1 cellular context compared by ENCODE assay signal in genomic region chr20:8790442-8791074, GRCh38.
TF ChIP-seq lines count a peak whose summit lies in the region.

No MANE protein-coding gene starts in this region.

TF ChIP-seq in HepG2, 621 proteins besides CTCF, POLR2A, EP300 and RAD21 (continued from another document):
- TF ChIP-seq ZNF740 (CRISPR knock-in tag; IDR thresholded peaks at IDR 0.05) (no peak), ZBTB46 (CRISPR knock-in tag; IDR thresholded peaks at IDR 0.05; ENCODE audit: borderline replicate concordance) (no peak), ZNF407 (CRISPR knock-in tag; IDR thresholded peaks at IDR 0.05; ENCODE audit: not compliant biosample characterization) (no peak), RFX1 (IDR thresholded peaks at IDR 0.05) (no peak), ZBED4 (CRISPR knock-in tag; IDR thresholded peaks at IDR 0.05; ENCODE audit: borderline replicate concordance) (0 out of 2 replicates have a peak, but pooled peaks have one; percentile 35), NPAS2 (CRISPR knock-in tag; IDR thresholded peaks at IDR 0.05; ENCODE audit: borderline replicate concordance) (no peak), KLF16 (CRISPR knock-in tag; IDR thresholded peaks at IDR 0.05) (no peak), MAFF (IDR thresholded peaks at IDR 0.05; ENCODE audit: low read depth, low read length) (0 out of 2 replicates have a peak, but pooled peaks have one; percentile 2), ZNF292 (CRISPR knock-in tag; IDR thresholded peaks at IDR 0.05; ENCODE audit: borderline replicate concordance, low read depth) (no peak), MLXIP (CRISPR knock-in tag; IDR thresholded peaks at IDR 0.05; ENCODE audit: borderline replicate concordance) (no peak), THAP9 (CRISPR knock-in tag; IDR thresholded peaks at IDR 0.05; ENCODE audit: borderline replicate concordance) (no peak), ATF1 (CRISPR knock-in tag; IDR thresholded peaks at IDR 0.05) (no peak), CREM (IDR thresholded peaks at IDR 0.05) (no peak), CREM (CRISPR knock-in tag; IDR thresholded peaks at IDR 0.05) (no peak), CCDC6 (CRISPR knock-in tag; IDR thresholded peaks at IDR 0.05) (no peak), TERF1 (CRISPR knock-in tag; IDR thresholded peaks at IDR 0.05) (no peak), CSRNP1 (CRISPR knock-in tag; IDR thresholded peaks at IDR 0.05) (no peak), TEAD3 (CRISPR knock-in tag; optimal IDR thresholded peaks at IDR 0.05; ENCODE audit: borderline replicate concordance) (peak; percentile 53)
